1 cellular context compared by ENCODE assay signal in genomic region chr4:41318839-41319530, GRCh38.
TF ChIP-seq lines count a peak whose summit lies in the region.

No MANE protein-coding gene starts in this region.

TF ChIP-seq in K562, 482 proteins besides CTCF, POLR2A, EP300 and RAD21 (continued from another document):
- TF ChIP-seq PBX2 (CRISPR knock-in tag; IDR thresholded peaks at IDR 0.05; ENCODE audit: low read depth) (no peak), PBX2 (tag; conservative IDR thresholded peaks at IDR 0.05; ENCODE audit: low read depth) (peak; percentile 87), FOXJ2 (tag; IDR thresholded peaks at IDR 0.05) (peak; percentile 46; the same call in 1 of the 2 replicates), ZNF707 (CRISPR knock-in tag; conservative IDR thresholded peaks at IDR 0.05) (no peak), CBFA2T3 (IDR thresholded peaks at IDR 0.05) (peak; percentile 46), E2F4 (CRISPR knock-in tag; IDR thresholded peaks at IDR 0.05; ENCODE audit: low read depth) (no peak), ARID4B (CRISPR knock-in tag; IDR thresholded peaks at IDR 0.05) (no peak)
